In the genomic region with DNA sequence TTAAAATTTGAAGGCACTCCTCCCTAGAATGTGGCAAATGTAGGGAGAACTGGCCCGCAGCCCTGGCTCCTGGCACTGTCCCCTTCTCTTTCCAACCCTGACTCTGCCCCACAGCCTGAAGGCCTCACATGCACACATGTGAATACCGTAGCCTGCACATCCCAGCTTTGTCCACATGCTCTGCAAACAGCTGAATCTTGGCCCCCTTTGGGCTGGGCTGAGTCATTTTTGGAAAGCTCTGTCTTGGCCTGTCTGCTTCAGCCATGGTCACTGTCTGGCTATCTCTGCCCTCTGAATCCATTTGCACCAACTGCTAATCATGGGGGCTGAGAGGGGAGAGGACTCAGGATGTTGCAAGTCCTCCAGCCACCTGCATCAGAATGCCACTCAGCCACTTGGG, we compare ENCODE assay signal across 25 cellular contexts. TPM values are rescaled to one million over a fixed set of nuclear protein-coding genes. Genes with fewer than 3 reads are reported as not detected.
DNase-seq lines count a peak whose midpoint lies in the region; ATAC-seq, FAIRE-seq and TF ChIP-seq lines count a peak whose summit lies in the region.
"Had no signal": no experiment of that assay in that cellular context is flagged by ENCODE, and none has a peak within 500 bp of the region (broad histone marks: within the 10 kb centered on the region; RNA-seq: fewer than 3 reads in every experiment).

No MANE protein-coding gene starts in this region.

- no peaks in the 10 kb centered on the region for H3K79me2 ChIP-seq in HepG2 (ENCODE audit: insufficient read depth, low read length)

- no peak for DNase-seq in HepG2 (ENCODE audit: low spot score)
- no peak for DNase-seq in right lobe of liver
- DNase-seq in RWPE2 (ENCODE audit: low spot score) = no peak
- no peak for DNase-seq in heart right ventricle
- no peak for DNase-seq in upper lobe of right lung
- no peak for DNase-seq in OCI-M1 (lab: John Stamatoyannopoulos, UW)
- no peak for DNase-seq in HK-2 (ENCODE audit: unreplicated experiment)
- no peak for DNase-seq in posterior cingulate gyrus
- DNase-seq: activated CD4-positive, alpha-beta T cell treated with anti-CD3 and anti-CD28 coated beads, Interleukin-2, amount 10 ng/mL, durations not matched to agents 24 days and 14 days; activated effector memory CD4-positive, alpha-beta T cell treated with Interleukin-2 at 50 U/mL for 16 hours; activated T-cell treated with anti-CD3 and anti-CD28 coated beads, Interleukin-2, amount 50 U/mL, for 1 hour; COR-L47; left lung; naive thymus-derived CD4-positive, alpha-beta T cell; NCI-H1105; NCI-H187; NCI-H526; PC-9; SHP77 treated with DMSO at 0.1 percent for 48 hours; stimulated activated naive CD4-positive, alpha-beta T cell; SW 1271; T-helper 9 cell had no signal

- TF ChIP-seq RAD21 in HepG2 (CRISPR knock-in tag; IDR thresholded peaks at IDR 0.05) = no peak

- POLR2A ChIA-PET in HepG2 (lab: Yijun Ruan, JAX) = no interaction called here

- 50% methylated on average over 2 of the region's 2 CpGs for WGBS in HepG2 (ENCODE audit: low lambda C conversion rate)
- WGBS in right lobe of liver (ENCODE audit: insufficient coverage, low coverage, low lambda C conversion rate, missing lambda C conversion rate) = 100% methylated on average over 2 of the region's 2 CpGs
- 77 to 81% methylated on average over 2 of the region's 2 CpGs for WGBS in heart right ventricle, 2 donors

- no peak overlapping the region for H2AFZ ChIP-seq in HepG2 (ENCODE audit: low read length)
- H2AFZ ChIP-seq: PC-9 had no signal

- no peaks in the 10 kb centered on the region for H3K36me3 ChIP-seq in HepG2 (replicated peaks in 1 of 2; ENCODE audit: control insufficient read depth in 1 of 2, insufficient read depth in 2 of 2, low read length in 2 of 2)
- H3K36me3 ChIP-seq in right lobe of liver = no peaks in the 10 kb centered on the region
- no peaks in the 10 kb centered on the region for H3K36me3 ChIP-seq in RWPE2 (ENCODE audit: low read depth)
- H3K36me3 ChIP-seq in heart right ventricle = no peaks in the 10 kb centered on the region
- no peaks in the 10 kb centered on the region for H3K36me3 ChIP-seq in upper lobe of right lung
- H3K36me3 ChIP-seq: BLaER1 treated with 17β-estradiol and CSF1 and Interleukin-3, amounts not matched to agents 10 nM and 100 nM; left lung had no signal

- in situ Hi-C loops in HepG2 (cut with HindIII; ENCODE audit: extremely low pct_ligation_motif_present, low pct_unique_long_range_greater_than_20kb) = loop anchor here (25.0 kb wide), 1 partner anchor 1631 kb away; no protein-coding TSS in a partner anchor

- no peak overlapping the region for H3K4me2 ChIP-seq in HepG2 (ENCODE audit: low read depth, low read length)
- H3K4me2 ChIP-seq: BLaER1 treated with 17β-estradiol and CSF1 and Interleukin-3, amounts not matched to agents 10 nM and 100 nM; PC-9 had no signal

- no peak overlapping the region for H3K9ac ChIP-seq in HepG2 (ENCODE audit: insufficient read depth, low read depth, low read length)
- H3K9ac ChIP-seq: BLaER1 treated with 17β-estradiol and CSF1 and Interleukin-3, amounts not matched to agents 10 nM and 100 nM had no signal

- H3K9me3 ChIP-seq in HepG2 (ENCODE audit: low read length) (no peaks in the 10 kb centered on the region), right lobe of liver (no peaks in the 10 kb centered on the region), RWPE2 (ENCODE audit: severe bottlenecking) (no peaks in the 10 kb centered on the region), heart right ventricle (no peaks in the 10 kb centered on the region), upper lobe of right lung (no peaks in the 10 kb centered on the region)
- H3K9me3 ChIP-seq: BLaER1 treated with 17β-estradiol and CSF1 and Interleukin-3, amounts not matched to agents 10 nM and 100 nM; left lung had no signal

- no peak for FAIRE-seq in HepG2 (lab: Jason Lieb, UNC)
- FAIRE-seq: G401.6 had no signal

- TF ChIP-seq POLR2A in HepG2 (IDR thresholded peaks at IDR 0.05; ENCODE audit: insufficient read depth in 1 of 2, low read depth in 2 of 2, low read length in 2 of 2) = no peak
- no peak for TF ChIP-seq POLR2A in right lobe of liver (IDR thresholded peaks at IDR 0.05)

- CTCF ChIA-PET in HepG2 (lab: Yijun Ruan, JAX; ENCODE audit: low intra/inter-chr PET ratio, low total read pairs) = no interaction called here

- no peaks in the 10 kb centered on the region for H3K4me1 ChIP-seq in HepG2 (ENCODE audit: insufficient read depth, low read length)
- no peaks in the 10 kb centered on the region for H3K4me1 ChIP-seq in right lobe of liver
- no peaks in the 10 kb centered on the region for H3K4me1 ChIP-seq in RWPE2 (ENCODE audit: insufficient read depth, poor library complexity, severe bottlenecking)
- peaks cover 0 to 12% (median 4%) of the 10 kb centered on the region in 9 donors for H3K4me1 ChIP-seq in heart right ventricle
- H3K4me1 ChIP-seq in upper lobe of right lung = no peaks in the 10 kb centered on the region
- H3K4me1 ChIP-seq: BLaER1 treated with 17β-estradiol and CSF1 and Interleukin-3, amounts not matched to agents 10 nM and 100 nM; left lung had no signal

- TF ChIP-seq EP300 in HepG2 (IDR thresholded peaks at IDR 0.05; ENCODE audit: low read depth in 2 of 2, low read length in 2 of 2) (no peak), HepG2 (CRISPR knock-in tag; IDR thresholded peaks at IDR 0.05; ENCODE audit: borderline replicate concordance) (no peak)

- peak; percentile 51; the same call in 2 of the 3 replicates for ATAC-seq in HepG2
- ATAC-seq in right lobe of liver = no peak
- peak; percentile 51; the same call in 2 of the 3 replicates for ATAC-seq in RWPE2 (ENCODE audit: low read depth)
- ATAC-seq in heart right ventricle = peak in 7 of 8 donors; percentile 38 to 73 (median 66)
- ATAC-seq in upper lobe of right lung = peak; percentile 23
- ATAC-seq: activated naive CD4-positive, alpha-beta T cell treated with anti-CD3 and anti-CD28 coated beads, Interleukin-2, amount 50 U/mL, for 72 hours; left lung; naive thymus-derived CD4-positive, alpha-beta T cell had no signal

- intact Hi-C loops in HepG2 (cut with micrococcal nuclease; ENCODE audit: unreplicated experiment) = no loop called here
- intact Hi-C loops in right lobe of liver (cut with DNase I) = no loop called here
- intact Hi-C loops in heart right ventricle (cut with DNase I) = no loop called here
- intact Hi-C loops in upper lobe of right lung (cut with DNase I) = no loop called here
- intact Hi-C loops in posterior cingulate gyrus (cut with DNase I) = no loop called here

- H3K27me3 ChIP-seq in HepG2 (ENCODE audit: control insufficient read depth in 1 of 2, insufficient read depth in 2 of 2, low read length in 2 of 2) (no peaks in the 10 kb centered on the region; a peak in 1 of 5 replicates), right lobe of liver (no peaks in the 10 kb centered on the region), RWPE2 (ENCODE audit: insufficient read depth, poor library complexity, severe bottlenecking) (no peaks in the 10 kb centered on the region), heart right ventricle (no peaks in the 10 kb centered on the region), upper lobe of right lung (no peaks in the 10 kb centered on the region)
- H3K27me3 ChIP-seq: BLaER1 treated with 17β-estradiol and CSF1 and Interleukin-3, amounts not matched to agents 10 nM and 100 nM had no signal

- H3K27ac ChIP-seq in HepG2 (ENCODE audit: extremely low read length, insufficient read depth, low read length) = no peak overlapping the region
- no peak overlapping the region for H3K27ac ChIP-seq in right lobe of liver
- no peak overlapping the region for H3K27ac ChIP-seq in RWPE2 (ENCODE audit: poor library complexity, severe bottlenecking)
- no peak overlapping the region for H3K27ac ChIP-seq in heart right ventricle
- H3K27ac ChIP-seq in upper lobe of right lung = no peak overlapping the region
- H3K27ac ChIP-seq: BLaER1 treated with 17β-estradiol and CSF1 and Interleukin-3, amounts not matched to agents 10 nM and 100 nM; left lung; PC-9 had no signal

- no peak for TF ChIP-seq CTCF in HepG2 (CRISPR knock-in tag; IDR thresholded peaks at IDR 0.05)
- TF ChIP-seq CTCF in right lobe of liver (IDR thresholded peaks at IDR 0.05) = no peak
- no peak for TF ChIP-seq CTCF in RWPE2 (IDR thresholded peaks at IDR 0.05; ENCODE audit: poor library complexity, severe bottlenecking)
- TF ChIP-seq CTCF in heart right ventricle (IDR thresholded peaks at IDR 0.05) = no peak
- TF ChIP-seq CTCF in upper lobe of right lung (IDR thresholded peaks at IDR 0.05) = no peak

- H4K20me1 ChIP-seq in HepG2 (ENCODE audit: insufficient read depth, low read length) = no peaks in the 10 kb centered on the region
- H4K20me1 ChIP-seq: BLaER1 treated with 17β-estradiol and CSF1 and Interleukin-3, amounts not matched to agents 10 nM and 100 nM had no signal

- no TSS peak for BruUV-seq in HepG2 (replicated peaks; lab: Mats Ljungman, UMichigan)

- H3K4me3 ChIP-seq in HepG2 (replicated peaks in 1 of 3; ENCODE audit: insufficient read depth in 1 of 3, low read depth in 2 of 3, low read length in 3 of 3) = no peak overlapping the region
- H3K4me3 ChIP-seq in right lobe of liver = no peak overlapping the region
- H3K4me3 ChIP-seq in RWPE2 (ENCODE audit: severe bottlenecking) = no peak overlapping the region
- no peak overlapping the region for H3K4me3 ChIP-seq in heart right ventricle
- no peak overlapping the region for H3K4me3 ChIP-seq in upper lobe of right lung
- H3K4me3 ChIP-seq: BLaER1 treated with 17β-estradiol and CSF1 and Interleukin-3, amounts not matched to agents 10 nM and 100 nM; left lung; PC-9 had no signal

RNA-seq across cellular contexts. Expression of a gene that starts 22.1 kb away (rescaled TPM):
- total RNA-seq in HepG2 (2016; rRNA removed; fragmentation: Illumina TruSeq; extraction: Trizol) (6.2 and 8.1 TPM in 2 replicates), right lobe of liver (1 to 10 TPM; 4.0 to 9.7 (median 7.1) TPM), heart right ventricle (10 to 100 TPM in 7 of 10 donors, 1 to 10 TPM in 3; 8.9 to 19.0 (median 12.9) TPM), upper lobe of right lung (93.8 TPM)
- total RNA-seq in HepG2 (2016; cell fraction: cytosol; rRNA removed; fragmentation: Illumina TruSeq; extraction: Trizol; ENCODE audit: low read depth) = 1.3 and 1.5 TPM in 2 replicates
- 4.7 and 8.5 TPM in 2 replicates for total RNA-seq in HepG2 (2016; cell fraction: insoluble cytoplasmic fraction; rRNA removed; fragmentation: Illumina TruSeq; extraction: Trizol)
- 5.1 and 5.4 TPM in 2 replicates for total RNA-seq in HepG2 (2016; cell fraction: membrane; rRNA removed; fragmentation: Illumina TruSeq; extraction: Trizol)
- 8.2 and 10.9 TPM in 2 replicates for total RNA-seq in HepG2 (2016; cell fraction: nucleus; rRNA removed; fragmentation: Illumina TruSeq; extraction: Trizol)
- polyA plus RNA-seq in HepG2 (2011; rRNA removed) (11.2 and 12.0 TPM in 2 replicates), heart right ventricle (1 to 10 TPM; 3.1 to 5.1 TPM)
- 5.5 and 5.6 TPM in 2 replicates for polyA plus RNA-seq in HepG2 (2011; cell fraction: cytosol; rRNA removed)
- polyA plus RNA-seq in HepG2 (2011; cell fraction: nucleus; rRNA removed) = 7.2 and 9.6 TPM in 2 replicates
- polyA plus RNA-seq in HepG2 (2012) = 3.6 and 5.9 TPM in 2 replicates
- polyA plus RNA-seq in HepG2 (2016; cell fraction: cytosol; fragmentation: Illumina TruSeq; extraction: Trizol; ENCODE audit: low read depth) = 1.3 and 1.9 TPM in 2 replicates
- 4.3 and 5.7 TPM in 2 replicates for polyA plus RNA-seq in HepG2 (2016; cell fraction: insoluble cytoplasmic fraction; fragmentation: Illumina TruSeq; extraction: Trizol; ENCODE audit: low read depth)
- polyA plus RNA-seq in HepG2 (2016; cell fraction: membrane; fragmentation: Illumina TruSeq; extraction: Trizol; ENCODE audit: low read depth) = 2.6 and 3.0 TPM in 2 replicates
- polyA plus RNA-seq in HepG2 (2016; cell fraction: nucleus; fragmentation: Illumina TruSeq; extraction: Trizol; ENCODE audit: insufficient read depth, low read depth) = 10.3 and 10.9 TPM in 2 replicates
- 25.4 and 54.7 TPM in 2 replicates for polyA minus RNA-seq in HepG2 (2011; rRNA and poly(A)+ RNA removed; ENCODE audit: low replicate concordance)
- 6.4 and 7.0 TPM in 2 replicates for polyA minus RNA-seq in HepG2 (2011; cell fraction: cytosol; rRNA and poly(A)+ RNA removed)
- 7.5 and 8.5 TPM in 2 replicates for polyA minus RNA-seq in HepG2 (2011; cell fraction: nucleus; rRNA and poly(A)+ RNA removed)

Comparison
In these comparisons a context has a peak if more than half of its experiments do, and no peak if none do; other contexts are left out.
1. ATAC-seq: peak in HepG2 (single experiment), RWPE2 (single experiment), heart right ventricle (7 of 8) and upper lobe of right lung (single experiment); none in right lobe of liver (0 of 4).